ENCODE assay signal across 8 cellular contexts in the genomic region with DNA sequence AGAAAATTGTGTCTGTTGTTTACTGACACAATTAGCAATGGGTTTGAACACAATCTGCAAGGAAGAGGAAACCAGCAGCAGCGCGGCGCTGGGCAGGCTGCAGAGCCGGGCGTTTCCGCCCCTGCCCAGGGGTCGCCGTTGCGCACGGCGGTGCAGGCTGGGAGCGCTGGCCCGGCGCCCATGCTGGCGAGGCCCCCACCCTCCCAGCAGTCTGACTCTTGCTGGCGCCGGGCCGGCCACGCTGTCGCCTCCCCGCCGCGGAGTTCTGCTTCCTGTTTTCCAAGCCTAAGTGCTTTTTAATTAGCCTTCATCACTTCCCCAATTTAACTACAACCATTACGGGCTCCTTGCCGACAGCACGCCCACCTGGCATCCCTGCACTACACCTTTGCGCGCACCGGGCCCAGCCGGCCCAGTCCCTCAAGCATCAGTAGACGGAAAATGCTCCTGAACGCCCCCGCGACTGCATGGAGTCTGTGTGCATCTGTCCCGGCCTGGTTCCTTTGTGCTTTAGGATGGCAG.
A peak's percentile ranks its signal among the peaks of the same experiment; 100 is the strongest.
DNase-seq lines count a peak whose midpoint lies in the region; ATAC-seq and TF ChIP-seq lines count a peak whose summit lies in the region.

No MANE protein-coding gene starts in this region.

- POLR2A ChIA-PET in RWPE1 (lab: Yijun Ruan, JAX; ENCODE audit: low non-redundant PET), result no interaction called here

- CTCF ChIA-PET in RWPE1 (lab: Yijun Ruan, JAX), result no interaction called here

- peaks cover 0 to 6% (median 0%) of the 10 kb centered on the region in 4 donors for H3K4me1 ChIP-seq in liver (ENCODE audit: control insufficient read depth in 4 of 4, insufficient read depth in 4 of 4, low read length in 3 of 4)

- peak overlapping the region; percentile 60 for H3K4me3 Mint-ChIP-seq in stimulated activated effector memory CD8-positive, alpha-beta T cell treated with anti-CD3 and anti-CD28 coated beads, Interleukin-12 subunit alpha, Interleukin-12 subunit beta, amount 100 ng/mL, for 72 hours

- TF ChIP-seq CTCF in RWPE1 (conservative IDR thresholded peaks at IDR 0.05; ENCODE audit: low read depth), result no peak
- TF ChIP-seq CTCF in dorsolateral prefrontal cortex (IDR thresholded peaks at IDR 0.05 in 54 of 56, conservative IDR thresholded peaks at IDR 0.05 in 2 of 56; ENCODE audit: low read depth in 1 of 56, partially characterized antibody in 56 of 56), result peak in 18 of 56 donors; percentile 7 to 48 (median 22)
- TF ChIP-seq CTCF in liver (IDR thresholded peaks at IDR 0.05; ENCODE audit: low read depth, low read length, missing input control), result no peak

- TF ChIP-seq RAD21 in liver (IDR thresholded peaks at IDR 0.05), result peak in 1 of 2 donors; percentile 12

- no peaks in the 10 kb centered on the region for H3K9me3 Mint-ChIP-seq in stimulated activated effector memory CD8-positive, alpha-beta T cell treated with anti-CD3 and anti-CD28 coated beads, Interleukin-12 subunit alpha, Interleukin-12 subunit beta, amount 100 ng/mL, for 72 hours

- H3K36me3 ChIP-seq in liver (ENCODE audit: control insufficient read depth in 4 of 4, insufficient read depth in 3 of 4, low read depth in 1 of 4, low read length in 3 of 4), result no peaks in the 10 kb centered on the region

- DNase-seq in stimulated activated CD4-positive, alpha-beta T cell treated with anti-CD3 and anti-CD28 coated beads, Interleukin-15, amount 100 ng/mL, for 24 hours, result peak; percentile 30
- DNase-seq in stimulated activated CD4-positive, alpha-beta T cell treated with anti-CD3 and anti-CD28 coated beads, Interleukin-2, amount 100 ng/mL, for 48 hours, result no peak
- DNase-seq in KG1 (lab: John Stamatoyannopoulos, UW) (peak; percentile 82), RWPE1 (ENCODE audit: low spot score) (peak; percentile 2), dorsolateral prefrontal cortex (peak; percentile 24 to 74 (median 58))
- no peak for DNase-seq in stimulated activated effector memory CD8-positive, alpha-beta T cell treated with anti-CD3 and anti-CD28 coated beads, Interleukin-12 subunit alpha, Interleukin-12 subunit beta, amount 100 ng/mL, for 72 hours (ENCODE audit: low spot score in 2 of 2)

- H3K27me3 ChIP-seq in dorsolateral prefrontal cortex, result no peaks in the 10 kb centered on the region
- H3K27me3 ChIP-seq in liver (ENCODE audit: control insufficient read depth in 4 of 4, insufficient read depth in 4 of 4, low read length in 3 of 4), result no peaks in the 10 kb centered on the region

- ATAC-seq in stimulated activated effector memory CD8-positive, alpha-beta T cell treated with anti-CD3 and anti-CD28 coated beads, Interleukin-12 subunit alpha, Interleukin-12 subunit beta, amount 100 ng/mL, for 72 hours, result peak; percentile 54
- ATAC-seq in GM18858 (IDR thresholded peaks at IDR 0.05; ENCODE audit: unreplicated experiment), result no peak

- no peak overlapping the region for H3K27ac Mint-ChIP-seq in stimulated activated effector memory CD8-positive, alpha-beta T cell treated with anti-CD3 and anti-CD28 coated beads, Interleukin-12 subunit alpha, Interleukin-12 subunit beta, amount 100 ng/mL, for 72 hours

- intact Hi-C loops in dorsolateral prefrontal cortex (cut with DNase I), result no loop called here

- no peaks in the 10 kb centered on the region for H3K36me3 Mint-ChIP-seq in stimulated activated effector memory CD8-positive, alpha-beta T cell treated with anti-CD3 and anti-CD28 coated beads, Interleukin-12 subunit alpha, Interleukin-12 subunit beta, amount 100 ng/mL, for 72 hours

- H3K4me3 ChIP-seq in dorsolateral prefrontal cortex (peak overlapping the region; percentile 14 to 84 (median 63)), liver (ENCODE audit: low read depth in 1 of 3, low read length in 3 of 3) (peak overlapping the region in 2 of 3 donors; percentile 42 to 43)

- peak overlapping the region in 1 of 2 donors; percentile 22 for H3K9ac ChIP-seq in liver (ENCODE audit: low read depth in 1 of 2, low read length in 2 of 2)

- peaks cover 6% of the 10 kb centered on the region for H3K4me1 Mint-ChIP-seq in stimulated activated effector memory CD8-positive, alpha-beta T cell treated with anti-CD3 and anti-CD28 coated beads, Interleukin-12 subunit alpha, Interleukin-12 subunit beta, amount 100 ng/mL, for 72 hours

- 3% methylated on average over 35 of the region's 35 CpGs for WGBS in liver

- H3K9me3 ChIP-seq in liver (ENCODE audit: control insufficient read depth in 4 of 4, low read length in 3 of 4), result no peaks in the 10 kb centered on the region

- H3K27ac ChIP-seq in RWPE1 (no peak overlapping the region), dorsolateral prefrontal cortex (peak overlapping the region in 56 of 59 donors; percentile 4 to 85 (median 63)), liver (ENCODE audit: low read depth in 1 of 2, low read length in 2 of 2) (peak overlapping the region in 1 of 2 donors; percentile 42)

TF ChIP-seq in liver, 16 proteins besides CTCF, POLR2A, EP300 and RAD21:
- TF ChIP-seq JUND (IDR thresholded peaks at IDR 0.05) (no peak), GABPA (IDR thresholded peaks at IDR 0.05 in 1 of 2, conservative IDR thresholded peaks at IDR 0.05 in 1 of 2) (no peak), RXRA (IDR thresholded peaks at IDR 0.05) (no peak), YY1 (IDR thresholded peaks at IDR 0.05) (no peak)
- TF ChIP-seq, protein P1, sequence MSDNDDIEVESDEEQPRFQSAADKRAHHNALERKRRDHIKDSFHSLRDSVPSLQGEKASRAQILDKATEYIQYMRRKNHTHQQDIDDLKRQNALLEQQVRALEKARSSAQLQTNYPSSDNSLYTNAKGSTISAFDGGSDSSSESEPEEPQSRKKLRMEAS (IDR thresholded peaks at IDR 0.05), result no peak
- TF ChIP-seq, protein P2, sequence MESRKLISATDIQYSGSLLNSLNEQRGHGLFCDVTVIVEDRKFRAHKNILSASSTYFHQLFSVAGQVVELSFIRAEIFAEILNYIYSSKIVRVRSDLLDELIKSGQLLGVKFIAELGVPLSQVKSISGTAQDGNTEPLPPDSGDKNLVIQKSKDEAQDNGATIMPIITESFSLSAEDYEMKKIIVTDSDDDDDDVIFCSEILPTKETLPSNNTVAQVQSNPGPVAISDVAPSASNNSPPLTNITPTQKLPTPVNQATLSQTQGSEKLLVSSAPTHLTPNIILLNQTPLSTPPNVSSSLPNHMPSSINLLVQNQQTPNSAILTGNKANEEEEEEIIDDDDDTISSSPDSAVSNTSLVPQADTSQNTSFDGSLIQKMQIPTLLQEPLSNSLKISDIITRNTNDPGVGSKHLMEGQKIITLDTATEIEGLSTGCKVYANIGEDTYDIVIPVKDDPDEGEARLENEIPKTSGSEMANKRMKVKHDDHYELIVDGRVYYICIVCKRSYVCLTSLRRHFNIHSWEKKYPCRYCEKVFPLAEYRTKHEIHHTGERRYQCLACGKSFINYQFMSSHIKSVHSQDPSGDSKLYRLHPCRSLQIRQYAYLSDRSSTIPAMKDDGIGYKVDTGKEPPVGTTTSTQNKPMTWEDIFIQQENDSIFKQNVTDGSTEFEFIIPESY (IDR thresholded peaks at IDR 0.05), result no peak
- TF ChIP-seq, protein P3, sequence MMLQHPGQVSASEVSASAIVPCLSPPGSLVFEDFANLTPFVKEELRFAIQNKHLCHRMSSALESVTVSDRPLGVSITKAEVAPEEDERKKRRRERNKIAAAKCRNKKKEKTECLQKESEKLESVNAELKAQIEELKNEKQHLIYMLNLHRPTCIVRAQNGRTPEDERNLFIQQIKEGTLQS (IDR thresholded peaks at IDR 0.05), result no peak
TF ChIP-seq in liver: peak in this region for 0.

Comparison
In these comparisons a context has a peak if more than half of its experiments do, and no peak if none do; other contexts are left out.
1. DNase-seq: peak in stimulated activated CD4-positive, alpha-beta T cell treated with anti-CD3 and anti-CD28 coated beads, Interleukin-15, amount 100 ng/mL, for 24 hours (single experiment), KG1 (single experiment), RWPE1 (single experiment) and dorsolateral prefrontal cortex (10 of 10); none in stimulated activated CD4-positive, alpha-beta T cell treated with anti-CD3 and anti-CD28 coated beads, Interleukin-2, amount 100 ng/mL, for 48 hours (0 of 2) and stimulated activated effector memory CD8-positive, alpha-beta T cell treated with anti-CD3 and anti-CD28 coated beads, Interleukin-12 subunit alpha, Interleukin-12 subunit beta, amount 100 ng/mL, for 72 hours (0 of 2).